Comparison of ENCODE assay signal across 10 cellular contexts in genomic region chr5:177491429-177491945, GRCh38. TPM values are rescaled to one million over a fixed set of nuclear protein-coding genes. Genes with fewer than 3 reads are reported as not detected.
DNase-seq lines count a peak whose midpoint lies in the region; ATAC-seq and TF ChIP-seq lines count a peak whose summit lies in the region.
"Had no signal": no experiment of that assay in that cellular context is flagged by ENCODE, and none has a peak within 500 bp of the region (broad histone marks: within the 10 kb centered on the region; RNA-seq: fewer than 3 reads in every experiment).

No MANE protein-coding gene starts in this region.

- H3K9me3 Mint-ChIP-seq in activated CD8-positive, alpha-beta memory T cell treated with anti-CD3 and anti-CD28 coated beads, Interleukin-2, amount 10 ng/mL, durations not matched to agents 7 days and 5 days (ENCODE audit: low read depth) = no peaks in the 10 kb centered on the region
- H3K9me3 Mint-ChIP-seq: naive thymus-derived CD8-positive, alpha-beta T cell; T-helper 1 cell treated with Interleukin-12 subunit alpha and Interleukin-12 subunit beta and Interleukin-4 antibody, amounts not matched to agents 30 μg/mL and 1 μg/mL, for 36 hours had no signal

- DNase-seq in DND-41 = peak; percentile 44
- DNase-seq in IMR-90 = no peak
- DNase-seq in adrenal gland = no peak
- DNase-seq in amniotic stem cell (lab: John Stamatoyannopoulos, UW) = no peak
- no peak for DNase-seq in effector memory CD4-positive, alpha-beta T cell
- no peak for DNase-seq in activated CD8-positive, alpha-beta memory T cell treated with anti-CD3 and anti-CD28 coated beads, Interleukin-2, amount 10 ng/mL, durations not matched to agents 7 days and 5 days

- in situ Hi-C loops in IMR-90 (cut with MboI; ENCODE audit: low sequenced_read_pairs) = no loop called here

- H3K23ac ChIP-seq in IMR-90 (ENCODE audit: low read depth, low read length) = no peak overlapping the region

- H3K4me1 Mint-ChIP-seq in activated CD8-positive, alpha-beta memory T cell treated with anti-CD3 and anti-CD28 coated beads, Interleukin-2, amount 10 ng/mL, durations not matched to agents 7 days and 5 days = peaks cover 30% of the 10 kb centered on the region

- H3K27me3 ChIP-seq in DND-41 (ENCODE audit: insufficient read depth, low read length, poor library complexity) (no peaks in the 10 kb centered on the region), IMR-90 (ENCODE audit: control insufficient read depth, insufficient read depth, low read length) (no peaks in the 10 kb centered on the region), adrenal gland (no peaks in the 10 kb centered on the region), liver (ENCODE audit: control insufficient read depth in 4 of 4, insufficient read depth in 4 of 4, low read length in 3 of 4) (no peaks in the 10 kb centered on the region)
- H3K27me3 ChIP-seq in effector memory CD4-positive, alpha-beta T cell (replicated peaks; ENCODE audit: control insufficient read depth, insufficient read depth, low read length, poor library complexity, severe bottlenecking) = no peaks in the 10 kb centered on the region

- H3K27me3 Mint-ChIP-seq in activated CD8-positive, alpha-beta memory T cell treated with anti-CD3 and anti-CD28 coated beads, Interleukin-2, amount 10 ng/mL, durations not matched to agents 7 days and 5 days = no peaks in the 10 kb centered on the region
- H3K27me3 Mint-ChIP-seq: naive thymus-derived CD8-positive, alpha-beta T cell had no signal

- POLR2A ChIA-PET in IMR-90 (lab: Charles Lee; ENCODE audit: unreplicated experiment) = interaction anchor here (0.6 kb wide), 1 partner anchor 39 kb away, joined by 3 read pairs; no protein-coding TSS in a partner anchor

- H2BK120ac ChIP-seq in IMR-90 (ENCODE audit: low read depth, low read length) = no peak overlapping the region

- H2AK5ac ChIP-seq in IMR-90 (ENCODE audit: low read depth, low read length) = no peak overlapping the region

- H3K4me3 ChIP-seq in DND-41 (ENCODE audit: low read depth in 1 of 2, low read length in 2 of 2) (no peak overlapping the region), IMR-90 (ENCODE audit: insufficient read depth, low read depth, low read length) (no peak overlapping the region), adrenal gland (no peak overlapping the region), liver (ENCODE audit: low read depth in 1 of 3, low read length in 3 of 3) (no peak overlapping the region)
- H3K4me3 ChIP-seq in effector memory CD4-positive, alpha-beta T cell (ENCODE audit: insufficient read depth, low read depth, low read length, poor library complexity, severe bottlenecking) = no peak overlapping the region

- H3K9ac ChIP-seq in DND-41 (ENCODE audit: low read depth, low read length) (no peak overlapping the region), IMR-90 (ENCODE audit: low read depth, low read length) (no peak overlapping the region), liver (ENCODE audit: low read depth in 1 of 2, low read length in 2 of 2) (no peak overlapping the region)

- H3K18ac ChIP-seq in IMR-90 (ENCODE audit: low read depth, low read length) = no peak overlapping the region

- H3K79me1 ChIP-seq in IMR-90 (ENCODE audit: low read depth in 1 of 2, low read length in 2 of 2) = peaks cover 37 to 82% of the 10 kb centered on the region in 2 experiments

- intact Hi-C loops in IMR-90 (cut with micrococcal nuclease) (no loop called here), adrenal gland (cut with DNase I) (no loop called here)

- TF ChIP-seq POLR2A in IMR-90 (IDR thresholded peaks at IDR 0.05; ENCODE audit: low read depth, low read length) (no peak), adrenal gland (IDR thresholded peaks at IDR 0.05) (no peak)

- H3K36me3 ChIP-seq in DND-41 (ENCODE audit: insufficient read depth, low read length) = no peaks in the 10 kb centered on the region
- peaks cover 81% of the 10 kb centered on the region for H3K36me3 ChIP-seq in IMR-90 (ENCODE audit: control insufficient read depth, insufficient read depth, low read length)
- peaks cover 0 to 37% of the 10 kb centered on the region in 2 donors for H3K36me3 ChIP-seq in adrenal gland (replicated peaks in 1 of 2)
- H3K36me3 ChIP-seq in liver (ENCODE audit: control insufficient read depth in 4 of 4, insufficient read depth in 3 of 4, low read depth in 1 of 4, low read length in 3 of 4) = peaks cover 0 to 4% (median under 1%) of the 10 kb centered on the region in 4 donors
- H3K36me3 ChIP-seq in effector memory CD4-positive, alpha-beta T cell (ENCODE audit: control insufficient read depth, insufficient read depth, low read length) = no peaks in the 10 kb centered on the region

- no peak overlapping the region for H2AFZ ChIP-seq in DND-41 (ENCODE audit: low read depth, low read length)
- H2AFZ ChIP-seq in IMR-90 (replicated peaks; ENCODE audit: low read length, poor library complexity) = no peak overlapping the region

- H3K4me2 ChIP-seq in DND-41 (ENCODE audit: insufficient read depth, low read length) (no peak overlapping the region), IMR-90 (ENCODE audit: low read depth, low read length) (no peak overlapping the region)

- H3K9me3 ChIP-seq in DND-41 (ENCODE audit: insufficient read depth, low read length, severe bottlenecking) (no peaks in the 10 kb centered on the region), IMR-90 (ENCODE audit: control insufficient read depth, insufficient read depth, low read length) (no peaks in the 10 kb centered on the region), adrenal gland (replicated peaks in 1 of 3) (no peaks in the 10 kb centered on the region), liver (ENCODE audit: control insufficient read depth in 4 of 4, low read length in 3 of 4) (no peaks in the 10 kb centered on the region)
- H3K9me3 ChIP-seq in effector memory CD4-positive, alpha-beta T cell (ENCODE audit: control insufficient read depth, low read length) = no peaks in the 10 kb centered on the region

- H4K91ac ChIP-seq in IMR-90 (ENCODE audit: insufficient read depth, low read depth, low read length) = no peak overlapping the region

- peak; percentile 51 for ATAC-seq in DND-41 (ENCODE audit: insufficient read depth, low read depth)
- ATAC-seq in IMR-90 (ENCODE audit: low read depth) = peak; percentile 2; the same call in 1 of the 2 replicates
- ATAC-seq in GM21528 (IDR thresholded peaks at IDR 0.05; ENCODE audit: low FRiP score, unreplicated experiment) = no peak
- no peak for ATAC-seq in activated CD8-positive, alpha-beta memory T cell treated with anti-CD3 and anti-CD28 coated beads, Interleukin-2, amount 10 ng/mL, durations not matched to agents 7 days and 5 days

- H3K27ac ChIP-seq in DND-41 (ENCODE audit: low read length) = no peak overlapping the region
- H3K27ac ChIP-seq in IMR-90 (ENCODE audit: insufficient read depth, low read length) = no peak overlapping the region
- no peak overlapping the region for H3K27ac ChIP-seq in adrenal gland
- H3K27ac ChIP-seq in liver (ENCODE audit: low read depth in 1 of 2, low read length in 2 of 2) = no peak overlapping the region
- H3K27ac ChIP-seq in effector memory CD4-positive, alpha-beta T cell (ENCODE audit: insufficient read depth, low read length, poor library complexity, severe bottlenecking) = no peak overlapping the region

- no peak overlapping the region for H4K8ac ChIP-seq in IMR-90 (ENCODE audit: low read depth in 2 of 2, low read length in 2 of 2)

- CTCF ChIA-PET in IMR-90 (lab: Yijun Ruan, JAX) = no interaction called here
- CTCF ChIA-PET in activated CD8-positive, alpha-beta memory T cell treated with anti-CD3 and anti-CD28 coated beads, Interleukin-2, amount 10 ng/mL, durations not matched to agents 7 days and 5 days (lab: Charles Lee) = interaction anchor here (1.0 to 19.2 kb wide), 3 partner anchors 14 to 34 kb away, joined by 4 to 193 read pairs (median 136); partner anchors contain the start of gene DBN1

- peak; percentile 56 for TF ChIP-seq CTCF in DND-41 (IDR thresholded peaks at IDR 0.05; ENCODE audit: borderline replicate concordance, extremely low read depth, low read length, poor library complexity, severe bottlenecking)
- TF ChIP-seq CTCF in IMR-90 (conservative IDR thresholded peaks at IDR 0.05; ENCODE audit: low read depth, low read length) = peak; percentile 84
- peak in 4 of 6 experiments; percentile 31 to 71 (median 50) for TF ChIP-seq CTCF in adrenal gland (IDR thresholded peaks at IDR 0.05)
- peak; percentile 33 for TF ChIP-seq CTCF in liver (IDR thresholded peaks at IDR 0.05; ENCODE audit: low read depth, low read length, missing input control)

- H3K4me1 ChIP-seq in DND-41 (ENCODE audit: insufficient read depth, low read length) = peaks cover 4% of the 10 kb centered on the region
- H3K4me1 ChIP-seq in IMR-90 (ENCODE audit: control insufficient read depth, insufficient read depth, low read length) = peaks cover 25% of the 10 kb centered on the region
- peaks cover 13 to 25% of the 10 kb centered on the region in 2 donors for H3K4me1 ChIP-seq in adrenal gland (replicated peaks in 1 of 2)
- peaks cover 0 to 12% (median 2%) of the 10 kb centered on the region in 4 donors for H3K4me1 ChIP-seq in liver (ENCODE audit: control insufficient read depth in 4 of 4, insufficient read depth in 4 of 4, low read length in 3 of 4)
- peaks cover 1% of the 10 kb centered on the region for H3K4me1 ChIP-seq in effector memory CD4-positive, alpha-beta T cell (ENCODE audit: control insufficient read depth, insufficient read depth, low read length, poor library complexity, severe bottlenecking)

- H3K14ac ChIP-seq in IMR-90 (replicated peaks; ENCODE audit: low read depth, low read length) = no peak overlapping the region

- peaks cover 13% of the 10 kb centered on the region for H3K36me3 Mint-ChIP-seq in activated CD8-positive, alpha-beta memory T cell treated with anti-CD3 and anti-CD28 coated beads, Interleukin-2, amount 10 ng/mL, durations not matched to agents 7 days and 5 days

- no peak overlapping the region for H3K4ac ChIP-seq in IMR-90 (ENCODE audit: low read depth, low read length)

- no peak overlapping the region for H3K4me3 Mint-ChIP-seq in activated CD8-positive, alpha-beta memory T cell treated with anti-CD3 and anti-CD28 coated beads, Interleukin-2, amount 10 ng/mL, durations not matched to agents 7 days and 5 days
- H3K4me3 Mint-ChIP-seq: naive thymus-derived CD8-positive, alpha-beta T cell; T-helper 1 cell treated with Interleukin-12 subunit alpha and Interleukin-12 subunit beta and Interleukin-4 antibody, amounts not matched to agents 30 μg/mL and 1 μg/mL, for 36 hours had no signal

- WGBS in IMR-90 (ENCODE audit: extremely low coverage in 2 of 2, insufficient read length in 1 of 2), 2 experiments = 77% methylated on average over 13 of the region's 43 CpGs; no CpG with 5 or more reads in 1 of the 2 experiments
- WGBS in adrenal gland, 4 donors = 50 to 75% (median 67%) methylated on average over 12 to 43 of the region's 43 CpGs
- WGBS in liver = 75% methylated on average over 43 of the region's 43 CpGs

- no peak overlapping the region for H2BK15ac ChIP-seq in IMR-90 (ENCODE audit: low read depth, low read length)

- no peaks in the 10 kb centered on the region for H3K79me2 ChIP-seq in DND-41 (ENCODE audit: insufficient read depth, low read length)

- peak overlapping the region; percentile 82 for H2AK9ac ChIP-seq in IMR-90 (replicated peaks; ENCODE audit: low read depth, low read length, poor library complexity)

- no peak overlapping the region for H2BK5ac ChIP-seq in IMR-90 (ENCODE audit: low read depth, low read length, poor library complexity, severe bottlenecking)

- no peak overlapping the region for H3K56ac ChIP-seq in IMR-90 (ENCODE audit: extremely low read depth, insufficient read depth, low read length)

- peaks cover 3% of the 10 kb centered on the region; the same call in 1 of the 2 replicates for H4K20me1 ChIP-seq in DND-41 (ENCODE audit: insufficient read depth, low read length)
- H4K20me1 ChIP-seq in IMR-90 (ENCODE audit: insufficient read depth, low read length) = peaks cover 95% of the 10 kb centered on the region

- TF ChIP-seq RAD21 in IMR-90 (IDR thresholded peaks at IDR 0.05; ENCODE audit: low read length) = peak; percentile 55
- no peak for TF ChIP-seq RAD21 in liver (IDR thresholded peaks at IDR 0.05)

- no peak overlapping the region for H2BK20ac ChIP-seq in IMR-90 (ENCODE audit: low read depth, low read length)

- H3K9me1 ChIP-seq in IMR-90 (ENCODE audit: insufficient read depth, low read length) = peaks cover 9% of the 10 kb centered on the region

- H4K5ac ChIP-seq in IMR-90 (ENCODE audit: low read depth, low read length) = no peak overlapping the region

- BruUV-seq in IMR-90 (replicated peaks; lab: Mats Ljungman, UMichigan) = no TSS peak

- H3K27ac Mint-ChIP-seq in activated CD8-positive, alpha-beta memory T cell treated with anti-CD3 and anti-CD28 coated beads, Interleukin-2, amount 10 ng/mL, durations not matched to agents 7 days and 5 days = no peak overlapping the region
- H3K27ac Mint-ChIP-seq: T-helper 1 cell treated with Interleukin-12 subunit alpha and Interleukin-12 subunit beta and Interleukin-4 antibody, amounts not matched to agents 30 μg/mL and 1 μg/mL, for 36 hours had no signal

- dilution Hi-C loops in IMR-90 (cut with HindIII; ENCODE audit: low sequenced_read_pairs, unreplicated experiment) = no loop called here

RNA-seq across cellular contexts. Expression of gene PDLIM7, which starts 5.9 kb away (rescaled TPM):
- 70.4 and 72.5 TPM in 2 replicates for total RNA-seq in IMR-90 (2012; rRNA removed)
- 534 and 574 TPM in 2 replicates for polyA plus RNA-seq in IMR-90 (2012; rRNA removed)
- polyA plus RNA-seq in IMR-90 (2012; cell fraction: cytosol; rRNA removed) = 252 and 588 TPM in 2 replicates
- 1,535 and 3,107 TPM in 2 replicates for polyA plus RNA-seq in IMR-90 (2012; cell fraction: nucleus; rRNA removed; ENCODE audit: low replicate concordance)
- total RNA-seq in adrenal gland = 10 to 100 TPM; 19.0 to 63.2 (median 38.9) TPM
- polyA plus RNA-seq in adrenal gland = 100 to 1,000 TPM in 2 of 3 donors, 1 to 10 TPM in 1; 6.5 to 246 (median 131) TPM
- 10 to 100 TPM in 1 of 2 donors, 1 to 10 TPM in 1; 7.0 to 36.0 TPM for total RNA-seq in liver
- polyA plus RNA-seq in liver = 1 to 10 TPM; 5.5 to 10.0 TPM
- total RNA-seq in activated CD8-positive, alpha-beta memory T cell treated with anti-CD3 and anti-CD28 coated beads, Interleukin-2, amount 10 ng/mL, durations not matched to agents 7 days and 5 days = 10 to 100 TPM; 72.9 to 81.2 TPM

RNA-seq across cellular contexts. Expression of gene DBN1, which starts 18.1 kb away (rescaled TPM):
- total RNA-seq in IMR-90 (2012; rRNA removed) = 122 and 212 TPM in 2 replicates
- 187 and 235 TPM in 2 replicates for polyA plus RNA-seq in IMR-90 (2012; rRNA removed)
- polyA plus RNA-seq in IMR-90 (2012; cell fraction: cytosol; rRNA removed) = 150 and 193 TPM in 2 replicates
- 786 and 1,481 TPM in 2 replicates for polyA plus RNA-seq in IMR-90 (2012; cell fraction: nucleus; rRNA removed; ENCODE audit: low replicate concordance)
- 10 to 100 TPM; 11.5 to 17.5 (median 12.6) TPM for total RNA-seq in adrenal gland
- 10 to 100 TPM in 2 of 3 donors, 1 to 10 TPM in 1; 5.1 to 47.1 (median 19.1) TPM for polyA plus RNA-seq in adrenal gland
- total RNA-seq in liver = 1 to 10 TPM; 2.3 to 4.9 TPM
- 1 to 10 TPM; 1.5 to 1.8 TPM for polyA plus RNA-seq in liver
- total RNA-seq in activated CD8-positive, alpha-beta memory T cell treated with anti-CD3 and anti-CD28 coated beads, Interleukin-2, amount 10 ng/mL, durations not matched to agents 7 days and 5 days = 100 to 1,000 TPM in 1 of 2 experiments, 10 to 100 TPM in 1; 81.5 to 128 TPM

RNA-seq across cellular contexts. Expression of gene DOK3, which starts 18.1 kb away (rescaled TPM):
- total RNA-seq in IMR-90 (2012; rRNA removed) (0.54 and 0.56 TPM in 2 replicates), adrenal gland (10 to 100 TPM in 6 of 8 donors, 1 to 10 TPM in 2; 8.2 to 49.1 (median 13.5) TPM), liver (10 to 100 TPM; 10.2 to 19.2 TPM)
- polyA plus RNA-seq in IMR-90 (2012; rRNA removed) (3.6 and 3.9 TPM in 2 replicates), adrenal gland (10 to 100 TPM in 2 of 3 donors, 1 to 10 TPM in 1; 2.3 to 38.5 (median 10.7) TPM), liver (1 to 10 TPM; 1.7 to 2.9 TPM)
- 0.49 and 1.3 TPM in 2 replicates for polyA plus RNA-seq in IMR-90 (2012; cell fraction: cytosol; rRNA removed)
- 20.3 and 32.4 TPM in 2 replicates for polyA plus RNA-seq in IMR-90 (2012; cell fraction: nucleus; rRNA removed; ENCODE audit: low replicate concordance)
- 1 to 10 TPM; 3.3 to 5.7 TPM for total RNA-seq in activated CD8-positive, alpha-beta memory T cell treated with anti-CD3 and anti-CD28 coated beads, Interleukin-2, amount 10 ng/mL, durations not matched to agents 7 days and 5 days

RNA-seq across cellular contexts. Expression of gene DDX41, which starts 25.3 kb away (rescaled TPM):
- total RNA-seq in IMR-90 (2012; rRNA removed) = 130 and 141 TPM in 2 replicates
- polyA plus RNA-seq in IMR-90 (2012; rRNA removed) = 160 and 170 TPM in 2 replicates
- polyA plus RNA-seq in IMR-90 (2012; cell fraction: cytosol; rRNA removed) = 124 and 130 TPM in 2 replicates
- 358 and 582 TPM in 2 replicates for polyA plus RNA-seq in IMR-90 (2012; cell fraction: nucleus; rRNA removed; ENCODE audit: low replicate concordance)
- total RNA-seq in adrenal gland = 100 to 1,000 TPM in 5 of 8 donors, 10 to 100 TPM in 3; 71.4 to 180 (median 109) TPM
- 100 to 1,000 TPM in 2 of 3 donors, 10 to 100 TPM in 1; 47.0 to 145 (median 124) TPM for polyA plus RNA-seq in adrenal gland
- total RNA-seq in liver = 10 to 100 TPM; 42.4 to 58.5 TPM
- polyA plus RNA-seq in liver = 10 to 100 TPM; 20.4 to 48.7 TPM
- 100 to 1,000 TPM; 126 to 130 TPM for total RNA-seq in activated CD8-positive, alpha-beta memory T cell treated with anti-CD3 and anti-CD28 coated beads, Interleukin-2, amount 10 ng/mL, durations not matched to agents 7 days and 5 days

RNA-seq across cellular contexts. Expression of gene PRR7, which starts 44.9 kb away (rescaled TPM):
- total RNA-seq in IMR-90 (2012; rRNA removed) (1.1 TPM in 2 replicates), adrenal gland (10 to 100 TPM in 1 of 8 donors, 1 to 10 TPM in 7; 3.8 to 13.5 (median 6.9) TPM), liver (under 1 TPM; 0.17 to 0.37 TPM)
- polyA plus RNA-seq in IMR-90 (2012; rRNA removed) (10.1 and 13.6 TPM in 2 replicates), adrenal gland (1 to 10 TPM in 2 of 3 donors, not detected in 1; 5.4 to 9.8 TPM), liver (1 to 10 TPM in 1 of 2 donors, under 1 TPM in 1; 0.60 to 1.4 TPM)
- polyA plus RNA-seq in IMR-90 (2012; cell fraction: cytosol; rRNA removed) = 11.9 and 36.3 TPM in 2 replicates
- 12.9 and 42.6 TPM in 2 replicates for polyA plus RNA-seq in IMR-90 (2012; cell fraction: nucleus; rRNA removed; ENCODE audit: low replicate concordance)
- total RNA-seq in activated CD8-positive, alpha-beta memory T cell treated with anti-CD3 and anti-CD28 coated beads, Interleukin-2, amount 10 ng/mL, durations not matched to agents 7 days and 5 days = 1 to 10 TPM; 3.1 to 5.3 TPM

Comparison
In these comparisons a context has a peak if more than half of its experiments do, and no peak if none do; other contexts are left out.
1. ATAC-seq: peak in DND-41 (single experiment) and IMR-90 (single experiment); none in GM21528 (single experiment) and activated CD8-positive, alpha-beta memory T cell treated with anti-CD3 and anti-CD28 coated beads, Interleukin-2, amount 10 ng/mL, durations not matched to agents 7 days and 5 days (single experiment).
2. CTCF ChIP-seq: peak in every context shown above with its lines; median percentile 84 in IMR-90; 56 in DND-41; 50 in adrenal gland; 33 in liver.